Comparison of ENCODE assay signal across 1 cellular context in the genomic region with DNA sequence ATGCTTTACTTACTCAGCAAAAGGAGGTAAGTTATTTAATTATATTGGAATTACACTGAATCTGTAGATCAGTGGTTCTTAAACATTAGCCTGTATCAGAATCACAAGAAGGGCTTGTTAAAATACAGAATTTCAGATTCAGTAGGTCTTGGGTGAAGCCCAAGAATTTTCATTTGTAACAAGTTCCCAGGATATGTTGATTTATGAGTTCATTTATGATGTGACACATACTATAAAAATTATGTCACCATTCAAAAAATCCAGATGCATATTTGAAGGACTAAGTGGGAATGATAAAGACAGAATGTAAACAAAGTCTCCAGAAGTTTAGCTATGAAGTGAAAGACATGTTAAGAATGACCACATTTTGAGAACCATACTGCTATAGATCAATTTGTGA.
A peak's percentile ranks its signal among the peaks of the same experiment; 100 is the strongest.
TF ChIP-seq lines count a peak whose summit lies in the region.

No MANE protein-coding gene starts in this region.

TF ChIP-seq in SK-N-SH, 30 proteins besides CTCF, POLR2A, EP300 and RAD21:
- TF ChIP-seq TCF12 (IDR thresholded peaks at IDR 0.05) (0 out of 2 replicates have a peak, but pooled peaks have one; percentile 43), PBX3 (IDR thresholded peaks at IDR 0.05) (0 out of 2 replicates have a peak, but pooled peaks have one; percentile 39), TAF1 (IDR thresholded peaks at IDR 0.05; ENCODE audit: borderline replicate concordance, low read depth, low read length) (no peak)
